ENCODE assay signal across 31 cellular contexts in the genomic region with DNA sequence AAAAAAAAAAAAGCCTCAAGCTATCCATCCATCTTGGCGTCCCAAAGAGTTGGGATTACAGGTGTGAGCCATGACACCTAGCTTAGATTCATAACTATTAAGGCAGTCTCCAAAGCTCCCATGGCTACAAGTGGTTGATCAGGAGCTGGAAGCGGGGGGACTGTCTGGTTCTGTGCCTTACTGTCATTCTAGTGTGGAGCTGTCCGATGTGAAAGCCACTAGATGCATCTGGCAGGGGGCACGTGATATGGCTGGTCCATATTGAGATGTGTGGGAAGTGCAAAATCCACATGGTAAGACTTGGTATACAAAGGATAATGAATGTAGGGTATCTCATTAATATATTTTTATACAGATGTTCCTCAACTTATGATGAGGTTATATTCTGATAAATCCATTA.
"Had no signal": no experiment of that assay in that cellular context is flagged by ENCODE, and none has a peak within 500 bp of the region (broad histone marks: within the 10 kb centered on the region; RNA-seq: fewer than 3 reads in every experiment).

No MANE protein-coding gene starts in this region.

- H3K27ac Mint-ChIP-seq: activated CD8-positive, alpha-beta T cell treated with anti-CD3 and anti-CD28 coated beads for 36 hours; activated naive CD4-positive, alpha-beta T cell treated with anti-CD3 and anti-CD28 coated beads, Interleukin-2, amount 10 ng/mL, durations not matched to agents 7 days and 5 days; activated naive CD8-positive, alpha-beta T cell treated with anti-CD3 and anti-CD28 coated beads for 36 hours; activated T-cell treated with anti-CD3 and anti-CD28 coated beads, Interleukin-2, amount 50 U/mL, for 72 hours; activated T-helper 17 cell treated with anti-CD3 and anti-CD28 coated beads, Interleukin-2, amount 50 U/mL, for 72 hours had no signal

- H3K27me3 Mint-ChIP-seq: activated CD8-positive, alpha-beta T cell treated with anti-CD3 and anti-CD28 coated beads for 36 hours; activated naive CD8-positive, alpha-beta T cell treated with anti-CD3 and anti-CD28 coated beads for 36 hours; activated T-helper 17 cell treated with anti-CD3 and anti-CD28 coated beads, Interleukin-2, amount 50 U/mL, for 72 hours; central memory CD8-positive, alpha-beta T cell had no signal

- H3K9me3 Mint-ChIP-seq: activated CD8-positive, alpha-beta T cell treated with anti-CD3 and anti-CD28 coated beads for 36 hours; activated naive CD4-positive, alpha-beta T cell treated with anti-CD3 and anti-CD28 coated beads, Interleukin-2, amount 10 ng/mL, durations not matched to agents 7 days and 5 days; activated naive CD8-positive, alpha-beta T cell treated with anti-CD3 and anti-CD28 coated beads for 36 hours; activated T-cell treated with anti-CD3 and anti-CD28 coated beads, Interleukin-2, amount 50 U/mL, for 72 hours; activated T-helper 17 cell treated with anti-CD3 and anti-CD28 coated beads, Interleukin-2, amount 50 U/mL, for 72 hours; central memory CD8-positive, alpha-beta T cell had no signal

- H3K36me3 Mint-ChIP-seq: activated naive CD4-positive, alpha-beta T cell treated with anti-CD3 and anti-CD28 coated beads, Interleukin-2, amount 10 ng/mL, durations not matched to agents 7 days and 5 days; activated naive CD8-positive, alpha-beta T cell treated with anti-CD3 and anti-CD28 coated beads for 36 hours had no signal

- ATAC-seq: activated CD8-positive, alpha-beta T cell treated with anti-CD3 and anti-CD28 coated beads for 36 hours; activated T-helper 17 cell treated with anti-CD3 and anti-CD28 coated beads, Interleukin-2, amount 50 U/mL, for 72 hours had no signal

- H3K4me1 Mint-ChIP-seq: activated naive CD4-positive, alpha-beta T cell treated with anti-CD3 and anti-CD28 coated beads, Interleukin-2, amount 10 ng/mL, durations not matched to agents 7 days and 5 days; activated naive CD8-positive, alpha-beta T cell treated with anti-CD3 and anti-CD28 coated beads for 36 hours; activated T-helper 17 cell treated with anti-CD3 and anti-CD28 coated beads, Interleukin-2, amount 50 U/mL, for 72 hours; central memory CD8-positive, alpha-beta T cell had no signal

- DNase-seq: activated CD4-positive, alpha-beta T cell treated with anti-CD3 and anti-CD28 coated beads for 1 hour; activated CD4-positive, alpha-beta T cell treated with anti-CD3 and anti-CD28 coated beads for 48 hours; activated CD4-positive, CD25-positive, alpha-beta regulatory T cell; activated CD8-positive, alpha-beta T cell treated with anti-CD3 and anti-CD28 coated beads for 36 hours; activated gamma-delta T cell treated with Interleukin-2 at 50 U/mL for 16 hours; activated naive CD4-positive, alpha-beta T cell treated with anti-CD3 and anti-CD28 coated beads, Interleukin-2, amount 10 ng/mL, durations not matched to agents 7 days and 5 days; activated naive CD8-positive, alpha-beta T cell treated with anti-CD3 and anti-CD28 coated beads for 36 hours; activated T-cell treated with anti-CD3 and anti-CD28 coated beads, Interleukin-2, amount 50 U/mL, for 1 hour; activated T-cell treated with anti-CD3 and anti-CD28 coated beads, Interleukin-2, amount 50 U/mL, for 72 hours; amniotic stem cell; Kasumi-1; KG1; MG63; NCI-H1092 treated with DMSO at 0.1 percent for 48 hours; NCI-H1417; NCI-H146; NCI-H187; NCI-H2029 treated with DMSO at 0.1 percent for 48 hours; NCI-H2107; NCI-H2171; NCI-H510A; NCI-H526; NCI-H748 treated with DMSO at 0.1 percent for 48 hours; NK-92 treated with Interleukin-12 subunit alpha and Interleukin-12 subunit beta, amount 100 ng/mL, for 24 hours; Right ventricle myocardium superior; SW 1271; T-helper 1 cell; T1000; WERI-Rb-1 had no signal

- H3K4me3 Mint-ChIP-seq: activated CD8-positive, alpha-beta T cell treated with anti-CD3 and anti-CD28 coated beads for 36 hours; activated naive CD4-positive, alpha-beta T cell treated with anti-CD3 and anti-CD28 coated beads, Interleukin-2, amount 10 ng/mL, durations not matched to agents 7 days and 5 days; activated naive CD8-positive, alpha-beta T cell treated with anti-CD3 and anti-CD28 coated beads for 36 hours; activated T-cell treated with anti-CD3 and anti-CD28 coated beads, Interleukin-2, amount 50 U/mL, for 72 hours; activated T-helper 17 cell treated with anti-CD3 and anti-CD28 coated beads, Interleukin-2, amount 50 U/mL, for 72 hours; central memory CD8-positive, alpha-beta T cell had no signal
